Comparison of ENCODE assay signal across 15 cellular contexts in the genomic region with DNA sequence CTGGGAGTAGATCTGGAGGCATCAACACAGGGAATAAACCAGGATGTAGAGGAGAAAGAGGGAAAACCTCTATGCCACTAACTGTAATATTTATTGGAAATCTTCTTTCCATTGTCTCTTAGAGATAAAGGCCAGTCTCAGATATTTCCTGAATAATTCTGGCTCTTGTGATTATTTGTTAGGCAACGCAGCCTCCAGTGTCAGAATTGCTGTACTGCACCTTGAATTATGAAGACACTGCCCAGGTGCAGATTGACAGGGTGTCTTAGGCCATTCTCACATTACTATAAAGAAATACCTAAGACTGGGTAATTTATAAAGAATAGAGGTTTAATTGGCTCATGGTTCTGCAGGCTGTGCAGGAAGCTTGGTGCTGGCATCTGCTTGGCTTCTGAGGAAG.
A peak's percentile ranks its signal among the peaks of the same experiment; 100 is the strongest.
DNase-seq lines count a peak whose midpoint lies in the region; ATAC-seq and TF ChIP-seq lines count a peak whose summit lies in the region.
"Had no signal": no experiment of that assay in that cellular context is flagged by ENCODE, and none has a peak within 500 bp of the region (broad histone marks: within the 10 kb centered on the region; RNA-seq: fewer than 3 reads in every experiment).

No MANE protein-coding gene starts in this region.

- no peak overlapping the region for H3K4me3 Mint-ChIP-seq in neural progenitor cell
- H3K4me3 Mint-ChIP-seq: activated naive CD8-positive, alpha-beta T cell treated with anti-CD3 and anti-CD28 coated beads for 36 hours had no signal

- peak; percentile 6; the same call in 1 of the 2 replicates for TF ChIP-seq CTCF in MM.1S (IDR thresholded peaks at IDR 0.05; ENCODE audit: low read length)
- TF ChIP-seq CTCF in choroid plexus epithelial cell (conservative IDR thresholded peaks at IDR 0.05; ENCODE audit: low read depth, low read length) = peak; percentile 2
- TF ChIP-seq CTCF in neural progenitor cell (IDR thresholded peaks at IDR 0.05) = peak; percentile 49

- DNase-seq in NCI-H748 (lab: John Stamatoyannopoulos, UW; ENCODE audit: unreplicated experiment) (peak; percentile 30), NCI-H748 treated with DMSO at 0.1 percent for 48 hours (lab: John Stamatoyannopoulos, UW) (no peak), MM.1S (no peak), choroid plexus epithelial cell (ENCODE audit: low read depth) (peak; percentile 1), neural progenitor cell (ENCODE audit: low spot score) (peak; percentile 16)
- no peak for DNase-seq in effector CD4-positive, alpha-beta T cell
- DNase-seq: ACHN; activated naive CD8-positive, alpha-beta T cell treated with anti-CD3 and anti-CD28 coated beads for 36 hours; Caco-2; colonic mucosa; NCI-H446; SHP77; stimulated activated CD4-positive, alpha-beta T cell treated with anti-CD3 and anti-CD28 coated beads, Interleukin-2, amount 100 ng/mL, for 48 hours had no signal

- H3K27ac Mint-ChIP-seq in neural progenitor cell = no peak overlapping the region
- H3K27ac Mint-ChIP-seq: activated naive CD8-positive, alpha-beta T cell treated with anti-CD3 and anti-CD28 coated beads for 36 hours had no signal

- H3K27ac ChIP-seq in MM.1S (ENCODE audit: low read length) (no peak overlapping the region), neural progenitor cell (no peak overlapping the region)
- H3K27ac ChIP-seq: colonic mucosa had no signal

- no peaks in the 10 kb centered on the region for H3K4me1 Mint-ChIP-seq in neural progenitor cell

- no peaks in the 10 kb centered on the region for H3K9me2 ChIP-seq in MM.1S (replicated peaks; ENCODE audit: insufficient read depth, low read length)

- H3K9me3 ChIP-seq in MM.1S (replicated peaks; ENCODE audit: insufficient read depth, low read length) (no peaks in the 10 kb centered on the region), neural progenitor cell (ENCODE audit: low read depth) (no peaks in the 10 kb centered on the region)
- H3K9me3 ChIP-seq: Caco-2, colonic mucosa had no signal

- H3K79me2 ChIP-seq in MM.1S (ENCODE audit: low read length) = no peaks in the 10 kb centered on the region
- H3K79me2 ChIP-seq in neural progenitor cell (ENCODE audit: low read depth) = no peaks in the 10 kb centered on the region

- H4K20me1 ChIP-seq in MM.1S (ENCODE audit: insufficient read depth, low read length) (no peaks in the 10 kb centered on the region), neural progenitor cell (ENCODE audit: low read depth) (no peaks in the 10 kb centered on the region)

- H3K4me3 ChIP-seq in MM.1S (ENCODE audit: low read length) (no peak overlapping the region), choroid plexus epithelial cell (ENCODE audit: low read depth, low read length) (no peak overlapping the region), neural progenitor cell (no peak overlapping the region)
- H3K4me3 ChIP-seq: colonic mucosa had no signal

- H3K27me3 Mint-ChIP-seq in neural progenitor cell (ENCODE audit: insufficient read depth, low read depth) = peaks cover 7% of the 10 kb centered on the region
- H3K27me3 Mint-ChIP-seq: activated naive CD8-positive, alpha-beta T cell treated with anti-CD3 and anti-CD28 coated beads for 36 hours had no signal

- ATAC-seq in GM21367 (IDR thresholded peaks at IDR 0.05; ENCODE audit: unreplicated experiment) = no peak
- no peak for ATAC-seq in HG02981 (IDR thresholded peaks at IDR 0.05; ENCODE audit: unreplicated experiment)

- H3K4me2 ChIP-seq in MM.1S (ENCODE audit: low read depth, low read length) = no peak overlapping the region
- no peak overlapping the region for H3K4me2 ChIP-seq in neural progenitor cell

- no peak overlapping the region for H3K9ac ChIP-seq in MM.1S (ENCODE audit: low read length)
- H3K9ac ChIP-seq in neural progenitor cell = no peak overlapping the region

- H3K36me3 ChIP-seq in MM.1S (replicated peaks; ENCODE audit: insufficient read depth, low read length) (no peaks in the 10 kb centered on the region), neural progenitor cell (no peaks in the 10 kb centered on the region)
- H3K36me3 ChIP-seq: colonic mucosa had no signal

- H2AFZ ChIP-seq in MM.1S (ENCODE audit: low read length) = no peak overlapping the region
- no peak overlapping the region for H2AFZ ChIP-seq in neural progenitor cell (replicated peaks)

- no peaks in the 10 kb centered on the region for H3K27me3 ChIP-seq in MM.1S (replicated peaks; ENCODE audit: insufficient read depth, low read length)
- H3K27me3 ChIP-seq in neural progenitor cell = no peaks in the 10 kb centered on the region
- H3K27me3 ChIP-seq: colonic mucosa had no signal

- no peaks in the 10 kb centered on the region for H3K36me3 Mint-ChIP-seq in neural progenitor cell
- H3K36me3 Mint-ChIP-seq: activated naive CD8-positive, alpha-beta T cell treated with anti-CD3 and anti-CD28 coated beads for 36 hours had no signal

- H3K4me1 ChIP-seq in MM.1S (ENCODE audit: low read length) (no peaks in the 10 kb centered on the region), neural progenitor cell (no peaks in the 10 kb centered on the region)
- H3K4me1 ChIP-seq: Caco-2, colonic mucosa had no signal

- no peaks in the 10 kb centered on the region for H3K9me3 Mint-ChIP-seq in neural progenitor cell

- H3F3A ChIP-seq in MM.1S (ENCODE audit: insufficient read depth, low read length) (no peaks in the 10 kb centered on the region), neural progenitor cell (ENCODE audit: low read depth) (no peaks in the 10 kb centered on the region)

Comparison
In these comparisons a context has a peak if more than half of its experiments do, and no peak if none do; other contexts are left out.
1. DNase-seq: peak in NCI-H748 (single experiment), choroid plexus epithelial cell (single experiment) and neural progenitor cell (single experiment); none in NCI-H748 treated with DMSO at 0.1 percent for 48 hours (single experiment), MM.1S (single experiment) and effector CD4-positive, alpha-beta T cell (single experiment).
2. Peak in every context shown above with its lines, with median percentiles within 50 percentile points of each other: CTCF ChIP-seq.